ENCODE assay signal across 8 cellular contexts in the genomic region with DNA sequence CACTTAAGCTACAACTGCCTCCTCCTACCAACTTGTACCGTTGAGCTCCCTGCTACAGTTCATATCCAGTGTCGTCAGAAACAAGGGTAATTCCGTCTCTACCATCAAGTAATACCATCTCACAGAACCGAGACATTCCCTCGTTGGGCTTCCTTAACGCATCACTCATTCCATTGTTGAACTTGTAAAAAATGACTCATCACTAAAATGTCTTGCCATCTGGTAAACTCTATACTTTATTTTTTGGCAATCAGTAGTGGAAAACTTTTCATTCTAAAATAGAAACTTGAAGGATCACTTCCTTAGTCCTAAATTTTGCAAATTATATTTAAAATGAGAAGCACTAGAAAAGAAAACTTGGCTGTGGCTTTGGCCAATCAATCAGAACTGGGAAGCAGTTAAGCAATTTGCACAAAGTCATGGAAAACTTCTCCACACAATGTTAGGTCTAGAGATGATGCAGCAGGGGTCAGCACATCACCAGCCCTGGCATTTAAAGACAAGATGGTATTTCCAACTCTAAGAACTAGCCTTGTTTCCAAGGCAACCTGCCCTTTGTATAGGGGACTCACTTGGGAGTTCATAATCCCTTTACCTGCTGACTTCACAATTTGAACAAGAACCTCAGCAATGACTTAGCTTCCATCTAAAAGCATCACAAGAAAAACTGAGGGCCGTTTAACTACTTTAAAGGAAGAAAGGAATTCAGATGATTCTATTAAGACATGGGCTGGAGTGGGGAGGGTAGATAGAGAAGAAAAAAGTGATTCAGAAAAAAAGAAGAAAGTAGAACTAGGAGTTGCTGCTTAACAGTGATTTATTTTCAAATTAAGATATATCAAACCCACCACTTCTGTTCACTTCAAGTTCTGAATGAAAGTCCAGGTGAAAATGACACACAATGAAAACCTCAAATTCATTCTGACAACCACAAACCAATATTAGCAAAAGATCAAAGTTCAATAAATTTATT.
DNase-seq lines count a peak whose midpoint lies in the region; TF ChIP-seq lines count a peak whose summit lies in the region.

No MANE protein-coding gene starts in this region.

- no peak overlapping the region for H3K4me3 ChIP-seq in esophagus muscularis mucosa

- no peaks in the 10 kb centered on the region for H3K27me3 ChIP-seq in esophagus muscularis mucosa

- TF ChIP-seq CTCF in esophagus muscularis mucosa (IDR thresholded peaks at IDR 0.05) (no peak), nephron (IDR thresholded peaks at IDR 0.05; ENCODE audit: unreplicated experiment in 3 of 3) (no peak)

- WGBS in esophagus muscularis mucosa: 27% methylated on average over 7 of the region's 7 CpGs

- H3K4me3 Mint-ChIP-seq in nephron: no peak overlapping the region

- peaks cover 23% of the 10 kb centered on the region for H3K36me3 Mint-ChIP-seq in nephron (ENCODE audit: low read depth)

- no peaks in the 10 kb centered on the region for H3K27me3 Mint-ChIP-seq in nephron (ENCODE audit: low read depth)

- H3K36me3 ChIP-seq in esophagus muscularis mucosa: no peaks in the 10 kb centered on the region

- H3K9me3 ChIP-seq in esophagus muscularis mucosa: no peaks in the 10 kb centered on the region

- intact Hi-C loops in esophagus muscularis mucosa (cut with DNase I): no loop called here

- peaks cover 20% of the 10 kb centered on the region for H3K9me3 Mint-ChIP-seq in nephron

- no peak for TF ChIP-seq POLR2A in esophagus muscularis mucosa (IDR thresholded peaks at IDR 0.05; ENCODE audit: low read depth)

- peaks cover 18 to 36% (median 25%) of the 10 kb centered on the region in 4 donors for H3K4me1 ChIP-seq in esophagus muscularis mucosa

- DNase-seq in ELR (ENCODE audit: low read depth) (peak; percentile 92), NCI-H460 (ENCODE audit: extremely low read depth, low read depth) (peak; percentile 90), esophagus muscularis mucosa (ENCODE audit: extremely low spot score) (no peak), DMS153 (lab: John Stamatoyannopoulos, UW) (no peak), caudate nucleus (lab: John Stamatoyannopoulos, UW) (no peak), activated gamma-delta T cell (lab: John Stamatoyannopoulos, UW) (no peak)
- DNase-seq in activated CD4-positive, CD25-positive, alpha-beta regulatory T cell treated with anti-CD3 and anti-CD28 coated beads, Interleukin-2, amount 50 U/mL, for 72 hours: no peak

- H3K27ac ChIP-seq in esophagus muscularis mucosa (replicated peaks in 1 of 4): peak overlapping the region in 3 of 4 donors; percentile 14 to 65 (median 60)
- no peak overlapping the region for H3K27ac ChIP-seq in caudate nucleus (ENCODE audit: low read depth, low read length)

- TF ChIP-seq EP300 in esophagus muscularis mucosa (IDR thresholded peaks at IDR 0.05): no peak

- H3K27ac Mint-ChIP-seq in nephron: peak overlapping the region; percentile 4 to 9 (median 4)

- H3K4me1 Mint-ChIP-seq in nephron: peaks cover 24% of the 10 kb centered on the region

Comparison
In these comparisons a context has a peak if more than half of its experiments do, and no peak if none do; other contexts are left out.
1. DNase-seq: peak in ELR (single experiment) and NCI-H460 (single experiment); none in esophagus muscularis mucosa (single experiment), activated CD4-positive, CD25-positive, alpha-beta regulatory T cell treated with anti-CD3 and anti-CD28 coated beads, Interleukin-2, amount 50 U/mL, for 72 hours (single experiment), DMS153 (single experiment), caudate nucleus (0 of 61) and activated gamma-delta T cell (single experiment).